28 cellular contexts compared by ENCODE assay signal in the genomic region with DNA sequence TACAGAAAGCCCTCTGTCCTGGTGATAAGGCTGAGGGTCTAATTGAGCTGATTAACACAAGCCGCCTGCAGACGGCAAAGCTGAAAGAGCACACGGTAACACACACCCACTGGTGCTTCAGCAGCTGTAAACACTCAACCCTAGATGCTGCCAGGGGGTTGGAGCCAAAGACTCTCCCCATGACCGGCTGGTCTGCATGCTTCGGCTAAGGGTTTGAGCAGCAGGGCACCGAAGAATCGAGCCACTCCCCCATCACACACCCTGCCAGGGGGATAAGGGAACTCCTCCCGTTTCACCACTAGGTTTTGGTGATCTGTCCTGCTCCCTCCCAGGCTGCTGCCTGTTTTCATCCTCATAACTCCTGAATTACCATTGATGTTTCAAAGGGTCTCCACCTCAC.
"Had no signal": no experiment of that assay in that cellular context is flagged by ENCODE, and none has a peak within 500 bp of the region (broad histone marks: within the 10 kb centered on the region; RNA-seq: fewer than 3 reads in every experiment).

No MANE protein-coding gene starts in this region.

- H3K4me3 ChIP-seq: hepatocyte, left ventricle myocardium inferior, lung, mucosa of descending colon, neural progenitor cell, pancreas, prostate gland, skin epidermis, stomach, testis, thyroid gland, transverse colon, upper lobe of left lung, vagina had no signal

- H3K27me3 Mint-ChIP-seq: stimulated activated naive B cell treated with anti-CD40 and anti-IgM and Interleukin-4, amounts not matched to agents 10 μg/mL and 1 μg/mL and 100 μg/mL, for 72 hours had no signal

- H3K4me3 Mint-ChIP-seq: naive thymus-derived CD8-positive, alpha-beta T cell; nephron progenitor cell; neural progenitor cell; stimulated activated naive B cell treated with anti-CD40 and anti-IgM and Interleukin-4, amounts not matched to agents 10 μg/mL and 1 μg/mL and 100 μg/mL, for 72 hours had no signal

- H3K9me3 Mint-ChIP-seq: naive thymus-derived CD8-positive, alpha-beta T cell had no signal

- H3K9ac ChIP-seq: neural progenitor cell had no signal

- H3K4me1 ChIP-seq: pancreas, prostate gland, thyroid gland, upper lobe of left lung had no signal

- DNase-seq: islet precursor cell; left ventricle myocardium inferior; midbrain; mucosa of descending colon; naive thymus-derived CD8-positive, alpha-beta T cell; nephron progenitor cell; pancreas; posterior cingulate gyrus; retina; right cardiac atrium; stimulated activated CD4-positive, alpha-beta T cell treated with anti-CD3 and anti-CD28 coated beads, Interleukin-12 subunit alpha, Interleukin-12 subunit beta, amount 100 ng/mL, for 4 hours; stimulated activated CD4-positive, alpha-beta T cell treated with anti-CD3 and anti-CD28 coated beads, Interleukin-15, amount 100 ng/mL, for 24 hours; stimulated activated CD4-positive, alpha-beta T cell treated with anti-CD3 and anti-CD28 coated beads, Interleukin-2, amount 100 ng/mL, for 24 hours; stimulated activated CD4-positive, alpha-beta T cell treated with anti-CD3 and anti-CD28 coated beads, Interleukin-4, amount 100 ng/mL, for 1 hour; stimulated activated naive B cell treated with anti-CD40 and anti-IgM and Interleukin-4, amounts not matched to agents 10 μg/mL and 1 μg/mL and 100 μg/mL, for 72 hours; stimulated activated naive CD8-positive, alpha-beta T cell treated with anti-CD3 and anti-CD28 coated beads, Interleukin-15, Interleukin-2, amounts not matched to agents 100 U/mL and 50 U/mL, for 24 hours; stomach; testis; thyroid gland; transverse colon; upper lobe of left lung had no signal

- H3K4me1 Mint-ChIP-seq: naive thymus-derived CD8-positive, alpha-beta T cell; stimulated activated naive B cell treated with anti-CD40 and anti-IgM and Interleukin-4, amounts not matched to agents 10 μg/mL and 1 μg/mL and 100 μg/mL, for 72 hours had no signal

- H3K27ac ChIP-seq: hepatocyte, left ventricle myocardium inferior, neural progenitor cell, pancreas, prostate gland, skin epidermis, stomach, testis, thyroid gland, transverse colon, upper lobe of left lung, vagina had no signal

- H3K27me3 ChIP-seq: hepatocyte, neural progenitor cell, pancreas, stomach, testis, thyroid gland, transverse colon, upper lobe of left lung, vagina had no signal

- H3K27ac Mint-ChIP-seq: naive thymus-derived CD8-positive, alpha-beta T cell; nephron progenitor cell; stimulated activated naive B cell treated with anti-CD40 and anti-IgM and Interleukin-4, amounts not matched to agents 10 μg/mL and 1 μg/mL and 100 μg/mL, for 72 hours had no signal

- ATAC-seq: mucosa of descending colon; naive thymus-derived CD8-positive, alpha-beta T cell; pancreas; sciatic nerve; stimulated activated naive B cell treated with anti-CD40 and anti-IgM and Interleukin-4, amounts not matched to agents 10 μg/mL and 1 μg/mL and 100 μg/mL, for 72 hours; stimulated activated naive CD8-positive, alpha-beta T cell treated with anti-CD3 and anti-CD28 coated beads, Interleukin-15, Interleukin-2, amounts not matched to agents 100 U/mL and 50 U/mL, for 24 hours had no signal

- H3K79me2 ChIP-seq: hepatocyte had no signal

- H3K4me2 ChIP-seq: hepatocyte, neural progenitor cell had no signal

- H3K36me3 ChIP-seq: left ventricle myocardium inferior, neural progenitor cell, pancreas, prostate gland, stomach, thyroid gland, transverse colon, upper lobe of left lung, vagina had no signal

- H3K9me3 ChIP-seq: left ventricle myocardium inferior, mucosa of descending colon, pancreas, prostate gland, stomach, testis, thyroid gland, transverse colon, upper lobe of left lung, vagina had no signal

- H3K36me3 Mint-ChIP-seq: naive thymus-derived CD8-positive, alpha-beta T cell; stimulated activated naive B cell treated with anti-CD40 and anti-IgM and Interleukin-4, amounts not matched to agents 10 μg/mL and 1 μg/mL and 100 μg/mL, for 72 hours had no signal

- H2AFZ ChIP-seq: hepatocyte, neural progenitor cell had no signal
